In genomic region chr2:14927021-14927564, GRCh38 we compare ENCODE assay signal across 18 cellular contexts.
"Had no signal": no experiment of that assay in that cellular context is flagged by ENCODE, and none has a peak within 500 bp of the region (broad histone marks: within the 10 kb centered on the region; RNA-seq: fewer than 3 reads in every experiment).

No MANE protein-coding gene starts in this region.

- H3K4me3 Mint-ChIP-seq: effector memory CD8-positive, alpha-beta T cell; naive thymus-derived CD4-positive, alpha-beta T cell; nephron progenitor cell; type B pancreatic cell had no signal

- H3K27me3 Mint-ChIP-seq: type B pancreatic cell had no signal

- FAIRE-seq: kidney, small intestine, urothelium cell line had no signal

- DNase-seq: effector memory CD8-positive, alpha-beta T cell; esophagus squamous epithelium; foreskin fibroblast; glutamatergic neuron; kidney; left colon; naive thymus-derived CD4-positive, alpha-beta T cell; nephron progenitor cell; posterior cingulate gyrus; small intestine; stimulated activated CD4-positive, alpha-beta T cell treated with anti-CD3 and anti-CD28 coated beads, Interleukin-12 subunit alpha, Interleukin-12 subunit beta, amount 100 ng/mL, for 4 hours; stimulated activated naive CD4-positive, alpha-beta T cell had no signal

- H3K9me3 ChIP-seq: esophagus squamous epithelium, gastroesophageal sphincter, neutrophil, right atrium auricular region had no signal

- H3K4me1 ChIP-seq: gastroesophageal sphincter, right atrium auricular region had no signal

- H3K27ac ChIP-seq: epithelial cell of prostate, esophagus squamous epithelium, gastroesophageal sphincter, neutrophil, right atrium auricular region had no signal

- H3K27me3 ChIP-seq: esophagus squamous epithelium, gastroesophageal sphincter, neutrophil, right atrium auricular region had no signal

- H3K4me1 Mint-ChIP-seq: naive thymus-derived CD4-positive, alpha-beta T cell; nephron progenitor cell had no signal

- H3K27ac Mint-ChIP-seq: effector memory CD8-positive, alpha-beta T cell; naive thymus-derived CD4-positive, alpha-beta T cell; nephron progenitor cell; type B pancreatic cell had no signal

- H3K36me3 Mint-ChIP-seq: naive thymus-derived CD4-positive, alpha-beta T cell; type B pancreatic cell had no signal

- H3K9me3 Mint-ChIP-seq: type B pancreatic cell had no signal

- H3K36me3 ChIP-seq: esophagus squamous epithelium, gastroesophageal sphincter, neutrophil, right atrium auricular region had no signal

- H3K4me3 ChIP-seq: esophagus squamous epithelium, gastroesophageal sphincter, right atrium auricular region had no signal

- ATAC-seq: effector memory CD8-positive, alpha-beta T cell; gastroesophageal sphincter; left colon; naive thymus-derived CD4-positive, alpha-beta T cell had no signal
